In genomic region chr5:82225525-82226172, GRCh38 we compare ENCODE assay signal across 1 cellular context.
TF ChIP-seq lines count a peak whose summit lies in the region.

No MANE protein-coding gene starts in this region.

TF ChIP-seq in GM12878, 131 proteins besides CTCF, POLR2A, EP300 and RAD21 (continued from another document):
- TF ChIP-seq KAT2A (conservative IDR thresholded peaks at IDR 0.05; ENCODE audit: control insufficient read depth, low read depth, low read length) (no peak), LARP7 (IDR thresholded peaks at IDR 0.05) (0 out of 2 replicates have a peak, but pooled peaks have one; percentile 33), IKZF2 (IDR thresholded peaks at IDR 0.05) (peak in 1 of 2 experiments; percentile 12; a peak in 1 of 4 replicates), SMC3 (IDR thresholded peaks at IDR 0.05; ENCODE audit: borderline replicate concordance, low read length) (peak; percentile 94), ZNF207 (IDR thresholded peaks at IDR 0.05; ENCODE audit: borderline replicate concordance) (peak; percentile 86), YY1 (IDR thresholded peaks at IDR 0.05; ENCODE audit: low read depth, low read length) (peak; percentile 88), RFX5 (IDR thresholded peaks at IDR 0.05; ENCODE audit: low read depth, low read length) (no peak), POU2F2 (IDR thresholded peaks at IDR 0.05; ENCODE audit: borderline replicate concordance, low read depth, low read length) (peak; percentile 38; the same call in 1 of the 3 replicates), SUZ12 (IDR thresholded peaks at IDR 0.05; ENCODE audit: unreplicated experiment) (no peak), USF2 (IDR thresholded peaks at IDR 0.05; ENCODE audit: borderline replicate concordance, low read depth, low read length) (no peak), ZNF687 (IDR thresholded peaks at IDR 0.05) (no peak), SKIL (IDR thresholded peaks at IDR 0.05; ENCODE audit: low read depth, poor library complexity, severe bottlenecking) (peak; percentile 17)
